Comparison of ENCODE assay signal across 19 cellular contexts in genomic region chr10:78438907-78439809, GRCh38.
DNase-seq lines count a peak whose midpoint lies in the region; ATAC-seq and TF ChIP-seq lines count a peak whose summit lies in the region.
"Had no signal": no experiment of that assay in that cellular context is flagged by ENCODE, and none has a peak within 500 bp of the region (broad histone marks: within the 10 kb centered on the region; RNA-seq: fewer than 3 reads in every experiment).

No MANE protein-coding gene starts in this region.

- peak overlapping the region; percentile 49 for H2BK5ac ChIP-seq in mesendoderm (ENCODE audit: low read length)

- no peak for ATAC-seq in HG02870 (IDR thresholded peaks at IDR 0.05; ENCODE audit: unreplicated experiment)

- TF ChIP-seq POLR2A in esophagus muscularis mucosa (IDR thresholded peaks at IDR 0.05; ENCODE audit: low read depth), result no peak

- H3K4me3 ChIP-seq in Loucy (ENCODE audit: low read length, poor library complexity, severe bottlenecking), result no peak overlapping the region
- H3K4me3 ChIP-seq in mesendoderm (ENCODE audit: low read length), result no peak overlapping the region
- no peak overlapping the region for H3K4me3 ChIP-seq in esophagus muscularis mucosa
- H3K4me3 ChIP-seq: Peyer's patch had no signal

- no CpG with 5 or more reads among the region's 12 CpGs for WGBS in mesendoderm (ENCODE audit: extremely low coverage, insufficient coverage, low lambda C conversion rate)
- 75% methylated on average over 12 of the region's 12 CpGs for whole genome bisulfite sequencing in esophagus muscularis mucosa

- no peaks in the 10 kb centered on the region for H3K36me3 ChIP-seq in Loucy (ENCODE audit: insufficient read depth, low read length)
- no peaks in the 10 kb centered on the region for H3K36me3 ChIP-seq in mesendoderm (ENCODE audit: control insufficient read depth, insufficient read depth, low read length)
- no peaks in the 10 kb centered on the region for H3K36me3 ChIP-seq in esophagus muscularis mucosa
- H3K36me3 ChIP-seq: Peyer's patch had no signal

- no peaks in the 10 kb centered on the region for H3F3A ChIP-seq in Loucy (ENCODE audit: low read depth)

- H3K4me3 Mint-ChIP-seq in brain, result no peak overlapping the region
- H3K4me3 Mint-ChIP-seq: CD4-positive, CD25-positive, alpha-beta regulatory T cell had no signal

- no peak overlapping the region for H3K4ac ChIP-seq in mesendoderm (ENCODE audit: low read depth, low read length)

- TF ChIP-seq CTCF in Loucy (conservative IDR thresholded peaks at IDR 0.05; ENCODE audit: low read length) (0 out of 2 replicates have a peak, but pooled peaks have one; percentile 8), brain (conservative IDR thresholded peaks at IDR 0.05) (no peak), esophagus muscularis mucosa (IDR thresholded peaks at IDR 0.05) (no peak)

- no peak overlapping the region for H4K5ac ChIP-seq in mesendoderm (ENCODE audit: low read length)

- no peaks in the 10 kb centered on the region for H3K79me1 ChIP-seq in mesendoderm (ENCODE audit: low read length)

- no peaks in the 10 kb centered on the region for H3K79me2 ChIP-seq in Loucy (ENCODE audit: insufficient read depth, low read length)
- H3K79me2 ChIP-seq in mesendoderm (ENCODE audit: control insufficient read depth, insufficient read depth, low read length), result no peaks in the 10 kb centered on the region

- no peaks in the 10 kb centered on the region for H3K9me3 ChIP-seq in Loucy (ENCODE audit: insufficient read depth, low read depth, low read length)
- H3K9me3 ChIP-seq in esophagus muscularis mucosa, result no peaks in the 10 kb centered on the region
- H3K9me3 ChIP-seq: Peyer's patch had no signal

- no peak overlapping the region for H4K8ac ChIP-seq in mesendoderm (ENCODE audit: low read depth, low read length)

- peak overlapping the region; percentile 30 to 53 (median 41) for H3K27ac Mint-ChIP-seq in brain
- H3K27ac Mint-ChIP-seq: CD4-positive, CD25-positive, alpha-beta regulatory T cell had no signal

- H3K9me3 Mint-ChIP-seq in brain, result no peaks in the 10 kb centered on the region

- no peak overlapping the region for H2BK120ac ChIP-seq in mesendoderm (ENCODE audit: low read depth, low read length)

- no peak overlapping the region for H3K23ac ChIP-seq in mesendoderm (ENCODE audit: low read length)

- no peaks in the 10 kb centered on the region for H3K36me3 Mint-ChIP-seq in brain
- H3K36me3 Mint-ChIP-seq: CD4-positive, CD25-positive, alpha-beta regulatory T cell had no signal

- H3K27me3 Mint-ChIP-seq in brain, result peaks cover 7% of the 10 kb centered on the region
- H3K27me3 Mint-ChIP-seq: CD4-positive, CD25-positive, alpha-beta regulatory T cell had no signal

- no peaks in the 10 kb centered on the region for H3K27me3 ChIP-seq in Loucy (ENCODE audit: insufficient read depth, low read length, poor library complexity, severe bottlenecking)
- H3K27me3 ChIP-seq in mesendoderm (ENCODE audit: insufficient read depth, low read length, poor library complexity), result no peaks in the 10 kb centered on the region
- no peaks in the 10 kb centered on the region for H3K27me3 ChIP-seq in esophagus muscularis mucosa
- H3K27me3 ChIP-seq: Peyer's patch had no signal

- H3K9ac ChIP-seq in Loucy (ENCODE audit: low read depth, low read length, poor library complexity, severe bottlenecking) (no peak overlapping the region), mesendoderm (ENCODE audit: low read length) (no peak overlapping the region)

- H3K4me2 ChIP-seq in Loucy (ENCODE audit: low read depth, low read length, poor library complexity, severe bottlenecking), result no peak overlapping the region
- H3K4me2 ChIP-seq in mesendoderm (ENCODE audit: low read length), result no peak overlapping the region

- DNase-seq in mesendoderm, result peak; percentile 36
- DNase-seq in posterior vena cava (ENCODE audit: low spot score), result peak; percentile 69
- DNase-seq in esophagus muscularis mucosa (ENCODE audit: extremely low spot score), result no peak
- DNase-seq in nucleus accumbens (lab: John Stamatoyannopoulos, UW), result no peak
- DNase-seq in iPS-NIHi7 (ENCODE audit: extremely low spot score), result no peak
- DNase-seq: CD4-positive, CD25-positive, alpha-beta regulatory T cell; EL; GF-D8; KBM-7; MV-4-11; NCI-H1105 treated with DMSO at 0.1 percent for 48 hours; NCI-H2029 treated with DMSO at 0.1 percent for 48 hours; NCI-H2171; NCI-H524 treated with DMSO at 0.1 percent for 48 hours; NCI-H82; Peyer's patch had no signal

- intact Hi-C loops in posterior vena cava (cut with DNase I) (no loop called here), esophagus muscularis mucosa (cut with DNase I) (no loop called here)

- peaks cover 59% of the 10 kb centered on the region for H3K4me1 Mint-ChIP-seq in brain
- H3K4me1 Mint-ChIP-seq: CD4-positive, CD25-positive, alpha-beta regulatory T cell had no signal

- no peak overlapping the region for H3K18ac ChIP-seq in mesendoderm (ENCODE audit: low read length)

- no peaks in the 10 kb centered on the region for H3K9me2 ChIP-seq in Loucy (replicated peaks; ENCODE audit: low read depth, low read length)

- no peak overlapping the region for H2AFZ ChIP-seq in Loucy (ENCODE audit: low read length)

- H3K4me1 ChIP-seq in Loucy (ENCODE audit: insufficient read depth, low read length, poor library complexity, severe bottlenecking), result peaks cover 22% of the 10 kb centered on the region
- peaks cover 24% of the 10 kb centered on the region for H3K4me1 ChIP-seq in mesendoderm (ENCODE audit: control insufficient read depth, low read depth, low read length)
- peaks cover 17 to 65% (median 55%) of the 10 kb centered on the region in 4 donors for H3K4me1 ChIP-seq in esophagus muscularis mucosa
- H3K4me1 ChIP-seq: Peyer's patch had no signal

- no peak overlapping the region for H2BK15ac ChIP-seq in mesendoderm (replicated peaks; ENCODE audit: low read depth)

- peak overlapping the region; percentile 12 for H2AK5ac ChIP-seq in mesendoderm (ENCODE audit: low read length)

- H3K56ac ChIP-seq in mesendoderm (ENCODE audit: low read length), result peak overlapping the region; percentile 65

- no peak for TF ChIP-seq EP300 in esophagus muscularis mucosa (IDR thresholded peaks at IDR 0.05)

- H3K27ac ChIP-seq in mesendoderm (ENCODE audit: low read depth, low read length), result no peak overlapping the region
- peak overlapping the region in 1 of 4 donors; percentile 19 for H3K27ac ChIP-seq in esophagus muscularis mucosa (replicated peaks in 1 of 4)
- H3K27ac ChIP-seq: Peyer's patch had no signal

- no peaks in the 10 kb centered on the region for H4K20me1 ChIP-seq in Loucy (ENCODE audit: insufficient read depth, low read length, poor library complexity, severe bottlenecking)

Comparison
In these comparisons a context has a peak if more than half of its experiments do, and no peak if none do; other contexts are left out.
1. DNase-seq: peak in mesendoderm (single experiment) and posterior vena cava (single experiment); none in esophagus muscularis mucosa (single experiment), nucleus accumbens (0 of 56) and iPS-NIHi7 (single experiment).